14 cellular contexts compared by ENCODE assay signal in genomic region chr1:84435159-84435558, GRCh38. TPM values are rescaled to one million over a fixed set of nuclear protein-coding genes. Genes with fewer than 3 reads are reported as not detected.
A peak's percentile ranks its signal among the peaks of the same experiment; 100 is the strongest.
DNase-seq lines count a peak whose midpoint lies in the region; ATAC-seq, FAIRE-seq and TF ChIP-seq lines count a peak whose summit lies in the region.
"Had no signal": no experiment of that assay in that cellular context is flagged by ENCODE, and none has a peak within 500 bp of the region (broad histone marks: within the 10 kb centered on the region; RNA-seq: fewer than 3 reads in every experiment).

No MANE protein-coding gene starts in this region.

- H3K9ac ChIP-seq in KMS-11 (no peak overlapping the region), fibroblast of lung (ENCODE audit: insufficient read depth, low read length) (no peak overlapping the region)

- peak in 2 of 5 donors; percentile 24 to 44 for DNase-seq in CD8-positive, alpha-beta memory T cell
- no peak for DNase-seq in GM19239 (ENCODE audit: insufficient read length, low spot score)
- DNase-seq in fibroblast of lung (ENCODE audit: low read depth in 2 of 2), result no peak
- DNase-seq in MG63, result no peak
- no peak for DNase-seq in hippocampal formation (lab: John Stamatoyannopoulos, UW)
- DNase-seq in NK-92 treated with Interleukin-12 subunit alpha and Interleukin-12 subunit beta, amount 100 ng/mL, for 24 hours (lab: John Stamatoyannopoulos, UW), result no peak
- DNase-seq: activated T-cell treated with anti-CD3 and anti-CD28 coated beads, Interleukin-2, amount 50 U/mL, for 24 hours; NCI-H446 treated with DMSO at 0.1 percent for 48 hours had no signal

- no peak overlapping the region for H3K4me3 Mint-ChIP-seq in CD8-positive, alpha-beta memory T cell
- H3K4me3 Mint-ChIP-seq: activated T-cell treated with anti-CD3 and anti-CD28 coated beads, Interleukin-2, amount 50 U/mL, for 24 hours; IgD-negative memory B cell; T-helper 1 cell treated with Interleukin-12 subunit alpha and Interleukin-12 subunit beta and Interleukin-4 antibody, amounts not matched to agents 30 μg/mL and 1 μg/mL, for 36 hours had no signal

- H2AFZ ChIP-seq in KMS-11 (ENCODE audit: low read depth) (no peak overlapping the region), fibroblast of lung (ENCODE audit: low read length) (peak overlapping the region; percentile 61)

- H3K4me2 ChIP-seq in KMS-11 (peak overlapping the region; percentile 10; the same call in 1 of the 2 replicates), fibroblast of lung (ENCODE audit: extremely low read depth, insufficient read depth, low read length) (peak overlapping the region; percentile 73)

- no peaks in the 10 kb centered on the region for H3K9me3 ChIP-seq in CD8-positive, alpha-beta memory T cell (ENCODE audit: low read length)
- H3K9me3 ChIP-seq in fibroblast of lung (ENCODE audit: control insufficient read depth, insufficient read depth, low read depth, low read length), result no peaks in the 10 kb centered on the region
- H3K9me3 ChIP-seq in MG63, result no peaks in the 10 kb centered on the region
- H3K9me3 ChIP-seq: vagina had no signal

- no peak overlapping the region for H3K27ac Mint-ChIP-seq in CD8-positive, alpha-beta memory T cell
- H3K27ac Mint-ChIP-seq: activated T-cell treated with anti-CD3 and anti-CD28 coated beads, Interleukin-2, amount 50 U/mL, for 24 hours; IgD-negative memory B cell; T-helper 1 cell treated with Interleukin-12 subunit alpha and Interleukin-12 subunit beta and Interleukin-4 antibody, amounts not matched to agents 30 μg/mL and 1 μg/mL, for 36 hours had no signal

- no peaks in the 10 kb centered on the region for H3K36me3 ChIP-seq in CD8-positive, alpha-beta memory T cell (ENCODE audit: insufficient read depth, low read length)
- H3K36me3 ChIP-seq in KMS-11 (ENCODE audit: insufficient read depth) (no peaks in the 10 kb centered on the region), fibroblast of lung (ENCODE audit: control insufficient read depth, insufficient read depth, low read length) (no peaks in the 10 kb centered on the region), MG63 (no peaks in the 10 kb centered on the region)
- H3K36me3 ChIP-seq: vagina had no signal

- peaks cover 0 to 2% of the 10 kb centered on the region in 2 donors for H3K27me3 Mint-ChIP-seq in CD8-positive, alpha-beta memory T cell
- H3K27me3 Mint-ChIP-seq: activated T-cell treated with anti-CD3 and anti-CD28 coated beads, Interleukin-2, amount 50 U/mL, for 24 hours; IgD-negative memory B cell had no signal

- TF ChIP-seq CTCF in KMS-11 (conservative IDR thresholded peaks at IDR 0.05; ENCODE audit: low read depth, low read length) (no peak), fibroblast of lung (conservative IDR thresholded peaks at IDR 0.05 in 1 of 2, IDR thresholded peaks at IDR 0.05 in 1 of 2; ENCODE audit: low read depth in 1 of 2, low read length in 2 of 2) (no peak)

- CTCF ChIA-PET in CD8-positive, alpha-beta memory T cell (lab: Charles Lee), result interaction anchor here (1.0 to 3.2 kb wide), 7 partner anchors 185 to 505 kb away, joined by 3 to 34 read pairs (median 5); partner anchors contain the start of gene PRKACB

- ATAC-seq in HG02571 (IDR thresholded peaks at IDR 0.05; ENCODE audit: unreplicated experiment), result no peak

- FAIRE-seq in GM19239 (lab: Jason Lieb, UNC), result peak; percentile 67

- peaks cover 0 to 2% (median 0%) of the 10 kb centered on the region in 5 donors for H3K9me3 Mint-ChIP-seq in CD8-positive, alpha-beta memory T cell
- H3K9me3 Mint-ChIP-seq: T-helper 1 cell treated with Interleukin-12 subunit alpha and Interleukin-12 subunit beta and Interleukin-4 antibody, amounts not matched to agents 30 μg/mL and 1 μg/mL, for 36 hours had no signal

- POLR2A ChIA-PET in CD8-positive, alpha-beta memory T cell (lab: Charles Lee), result interaction anchor here (0.6 to 3.1 kb wide), 2 partner anchors 45 to 291 kb away, joined by 3 to 20 read pairs; partner anchors contain the start of gene PRKACB

- H3K79me2 ChIP-seq in KMS-11 (ENCODE audit: insufficient read depth, low read depth), result no peaks in the 10 kb centered on the region
- H3K79me2 ChIP-seq in fibroblast of lung (ENCODE audit: control insufficient read depth, insufficient read depth, low read length), result no peaks in the 10 kb centered on the region

- H3K4me3 ChIP-seq in CD8-positive, alpha-beta memory T cell (ENCODE audit: low read length), result peak overlapping the region; percentile 27
- H3K4me3 ChIP-seq in KMS-11 (IDR thresholded peaks at IDR 0.05; ENCODE audit: insufficient read depth, low read depth, low read length) (no peak overlapping the region), fibroblast of lung (replicated peaks in 1 of 4; ENCODE audit: control extremely low read depth in 1 of 4, insufficient read depth in 1 of 4, low read depth in 3 of 4, low read length in 4 of 4) (no peak overlapping the region), MG63 (no peak overlapping the region)
- H3K4me3 ChIP-seq: vagina had no signal

- H3K27me3 ChIP-seq in CD8-positive, alpha-beta memory T cell (ENCODE audit: insufficient read depth, low read length, poor library complexity, severe bottlenecking), result no peaks in the 10 kb centered on the region
- H3K27me3 ChIP-seq in KMS-11 (ENCODE audit: insufficient read depth, low read depth) (no peaks in the 10 kb centered on the region), fibroblast of lung (ENCODE audit: control insufficient read depth, insufficient read depth, low read length) (no peaks in the 10 kb centered on the region), MG63 (no peaks in the 10 kb centered on the region)
- H3K27me3 ChIP-seq: vagina had no signal

- H3K27ac ChIP-seq in CD8-positive, alpha-beta memory T cell (ENCODE audit: low read depth, low read length), result no peak overlapping the region
- H3K27ac ChIP-seq in KMS-11 (no peak overlapping the region), fibroblast of lung (ENCODE audit: insufficient read depth, low read length) (no peak overlapping the region)
- H3K27ac ChIP-seq: vagina had no signal

- H3K4me1 Mint-ChIP-seq in CD8-positive, alpha-beta memory T cell, result peaks cover 0 to 21% (median 9%) of the 10 kb centered on the region in 3 donors

- H3K36me3 Mint-ChIP-seq in CD8-positive, alpha-beta memory T cell, result peaks cover 0 to 5% (median 0%) of the 10 kb centered on the region in 3 donors
- H3K36me3 Mint-ChIP-seq: IgD-negative memory B cell had no signal

- H3K4me1 ChIP-seq in CD8-positive, alpha-beta memory T cell (ENCODE audit: insufficient read depth, low read length), result peaks cover 43% of the 10 kb centered on the region
- H3K4me1 ChIP-seq in KMS-11 (ENCODE audit: low read depth, poor library complexity, severe bottlenecking) (peaks cover 13% of the 10 kb centered on the region), fibroblast of lung (ENCODE audit: control insufficient read depth, extremely low read depth, insufficient read depth, low read length) (no peaks in the 10 kb centered on the region)
- H3K4me1 ChIP-seq: vagina had no signal

- no peaks in the 10 kb centered on the region for H4K20me1 ChIP-seq in KMS-11 (ENCODE audit: insufficient read depth)
- H4K20me1 ChIP-seq in fibroblast of lung (ENCODE audit: control insufficient read depth, extremely low read depth, insufficient read depth, low read length), result no peaks in the 10 kb centered on the region

RNA-seq across cellular contexts. Expression of gene DNASE2B, which starts 36.9 kb away (rescaled TPM):
- not detected for total RNA-seq in CD8-positive, alpha-beta memory T cell
- polyA plus RNA-seq in CD8-positive, alpha-beta memory T cell, result not detected
- not detected in 2 replicates for total RNA-seq in fibroblast of lung
- not detected in 2 replicates for polyA plus RNA-seq in fibroblast of lung
- polyA plus RNA-seq in fibroblast of lung (2012), result not detected in 2 replicates
- not detected in 2 replicates for polyA minus RNA-seq in fibroblast of lung (ENCODE audit: low replicate concordance)
- not detected in 2 replicates for total RNA-seq in MG63 (2014; rRNA removed; shearing (Covaris generic); ENCODE audit: low replicate concordance)
- total RNA-seq: pulmonary artery endothelial cell, vagina had no signal
- polyA plus RNA-seq: IgD-negative memory B cell had no signal

RNA-seq across cellular contexts. Expression of gene RPF1, which starts 43.9 kb away (rescaled TPM):
- total RNA-seq in CD8-positive, alpha-beta memory T cell, result 10 to 100 TPM; 60.1 to 63.5 TPM
- polyA plus RNA-seq in CD8-positive, alpha-beta memory T cell, result 59.7 TPM
- total RNA-seq in fibroblast of lung, result 31.6 and 32.2 TPM in 2 replicates
- polyA plus RNA-seq in fibroblast of lung, result 40.6 and 44.2 TPM in 2 replicates
- 32.6 and 36.9 TPM in 2 replicates for polyA plus RNA-seq in fibroblast of lung (2012)
- polyA minus RNA-seq in fibroblast of lung (ENCODE audit: low replicate concordance), result 0.59 TPM in 1 of 2 replicates, not detected in the other
- total RNA-seq in MG63 (2014; rRNA removed; shearing (Covaris generic); ENCODE audit: low replicate concordance), result 55.3 and 61.7 TPM in 2 replicates
